Comparison of ENCODE assay signal across 13 cellular contexts in the genomic region with DNA sequence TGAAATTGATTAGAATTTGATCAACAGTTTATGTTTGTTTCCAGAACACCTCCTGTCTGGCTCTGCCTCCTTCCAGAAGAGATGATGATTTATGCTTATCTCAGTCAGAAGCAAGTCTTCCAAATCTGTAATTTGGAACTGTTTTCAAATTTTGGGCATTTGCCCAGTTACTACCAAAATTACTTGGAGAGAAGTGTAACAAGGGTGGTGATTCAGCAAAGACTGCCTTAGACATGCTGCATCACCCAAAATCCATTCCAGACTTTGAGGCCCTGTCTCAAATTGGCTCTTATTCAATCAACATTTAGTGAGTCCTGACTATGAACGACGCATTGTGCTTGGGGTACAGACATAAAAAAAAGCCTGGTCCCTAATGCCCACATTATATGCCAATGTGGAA.
DNase-seq lines count a peak whose midpoint lies in the region; ATAC-seq and TF ChIP-seq lines count a peak whose summit lies in the region.
"Had no signal": no experiment of that assay in that cellular context is flagged by ENCODE, and none has a peak within 500 bp of the region (broad histone marks: within the 10 kb centered on the region; RNA-seq: fewer than 3 reads in every experiment).

No MANE protein-coding gene starts in this region.

- H2AFZ ChIP-seq in GM23338 (0 out of 2 replicates have a peak overlapping the region, but pooled peaks have one; percentile 66), SK-N-SH (ENCODE audit: low read depth) (no peak overlapping the region)

- H3K9me2 ChIP-seq in GM23338 (ENCODE audit: insufficient read depth), result no peaks in the 10 kb centered on the region
- no peaks in the 10 kb centered on the region for H3K9me2 ChIP-seq in SK-N-SH

- intact Hi-C loops in mucosa of descending colon (cut with DNase I, micrococcal nuclease), result no loop called here

- peaks cover 29% of the 10 kb centered on the region for H3K4me1 Mint-ChIP-seq in GM23338
- H3K4me1 Mint-ChIP-seq: activated naive CD4-positive, alpha-beta T cell treated with anti-CD3 and anti-CD28 coated beads, Interleukin-2, amount 50 U/mL, for 24 hours had no signal

- 0 out of 2 replicates have a peak, but pooled peaks cover 3% of the 10 kb centered on the region for H4K20me1 ChIP-seq in GM23338 (replicated peaks; ENCODE audit: insufficient read depth)
- H4K20me1 ChIP-seq in SK-N-SH (ENCODE audit: insufficient read depth), result no peaks in the 10 kb centered on the region

- H3K4me3 Mint-ChIP-seq in GM23338, result no peak overlapping the region
- H3K4me3 Mint-ChIP-seq: activated naive CD4-positive, alpha-beta T cell treated with anti-CD3 and anti-CD28 coated beads, Interleukin-2, amount 50 U/mL, for 24 hours had no signal

- in situ Hi-C loops in KBM-7 (cut with MboI; ENCODE audit: low pct_unique_long_range_greater_than_20kb, low sequenced_read_pairs), result loop anchor here (25.0 kb wide), 1 partner anchor 139 kb away; no protein-coding TSS in a partner anchor

- H3K9ac ChIP-seq in SK-N-SH, result peak overlapping the region; percentile 51; the same call in 1 of the 2 replicates
- peak overlapping the region in 2 of 5 donors; percentile 23 to 52 for H3K9ac ChIP-seq in subcutaneous abdominal adipose tissue (ENCODE audit: low read length in 5 of 5)

- H3K4me3 ChIP-seq in GM23338 (no peak overlapping the region), SK-N-SH (ENCODE audit: low read depth in 2 of 2, low read length in 1 of 2) (no peak overlapping the region; a peak in 1 of 4 replicates), fibroblast of pulmonary artery (replicated peaks; ENCODE audit: low read depth, low read length) (no peak overlapping the region), subcutaneous abdominal adipose tissue (ENCODE audit: low read depth in 1 of 5, low read length in 5 of 5) (no peak overlapping the region), mucosa of descending colon (no peak overlapping the region)
- H3K4me3 ChIP-seq: dorsolateral prefrontal cortex had no signal

- WGBS in SK-N-SH (ENCODE audit: low lambda C conversion rate), result 64% methylated on average over 2 of the region's 2 CpGs

- H3K79me2 ChIP-seq in GM23338 (replicated peaks; ENCODE audit: insufficient read depth) (no peaks in the 10 kb centered on the region), SK-N-SH (ENCODE audit: insufficient read depth) (no peaks in the 10 kb centered on the region)

- TF ChIP-seq RAD21 in SK-N-SH (IDR thresholded peaks at IDR 0.05; ENCODE audit: low read length), result no peak

- H3K4me1 ChIP-seq in GM23338 (ENCODE audit: insufficient read depth) (peaks cover 9% of the 10 kb centered on the region), SK-N-SH (ENCODE audit: control insufficient read depth in 1 of 2, insufficient read depth in 2 of 2, low read depth in 1 of 2, low read length in 1 of 2) (peaks cover 8 to 50% of the 10 kb centered on the region in 2 experiments), subcutaneous abdominal adipose tissue (ENCODE audit: control insufficient read depth in 5 of 5, insufficient read depth in 5 of 5, low read length in 5 of 5) (peaks cover 8 to 49% (median 34%) of the 10 kb centered on the region in 5 donors), mucosa of descending colon (ENCODE audit: low read depth) (peaks cover under 1% of the 10 kb centered on the region)

- no peaks in the 10 kb centered on the region for H3K9me3 ChIP-seq in SK-N-SH
- H3K9me3 ChIP-seq in subcutaneous abdominal adipose tissue (ENCODE audit: control insufficient read depth in 5 of 5, low read length in 5 of 5), result no peaks in the 10 kb centered on the region
- no peaks in the 10 kb centered on the region for H3K9me3 ChIP-seq in mucosa of descending colon

- no peaks in the 10 kb centered on the region for H3K9me3 Mint-ChIP-seq in GM23338
- H3K9me3 Mint-ChIP-seq: activated naive CD4-positive, alpha-beta T cell treated with anti-CD3 and anti-CD28 coated beads, Interleukin-2, amount 50 U/mL, for 24 hours had no signal

- peaks cover 2% of the 10 kb centered on the region for H3K27me3 Mint-ChIP-seq in GM23338 (ENCODE audit: insufficient read depth, low read depth, poor library complexity)
- H3K27me3 Mint-ChIP-seq: activated naive CD4-positive, alpha-beta T cell treated with anti-CD3 and anti-CD28 coated beads, Interleukin-2, amount 50 U/mL, for 24 hours had no signal

- no peaks in the 10 kb centered on the region for H3K36me3 ChIP-seq in GM23338 (ENCODE audit: insufficient read depth)
- H3K36me3 ChIP-seq in SK-N-SH (replicated peaks in 1 of 2; ENCODE audit: control insufficient read depth in 1 of 2, insufficient read depth in 2 of 2, low read length in 1 of 2), result no peaks in the 10 kb centered on the region
- H3K36me3 ChIP-seq in subcutaneous abdominal adipose tissue (ENCODE audit: control insufficient read depth in 5 of 5, insufficient read depth in 5 of 5, low read length in 5 of 5), result no peaks in the 10 kb centered on the region
- H3K36me3 ChIP-seq in mucosa of descending colon (ENCODE audit: low read depth), result no peaks in the 10 kb centered on the region

- CTCF ChIA-PET in SK-N-SH (lab: Yijun Ruan, JAX), result interaction anchor here (1.0 to 1.7 kb wide), 3 partner anchors 15 to 243 kb away, joined by 4 to 8 read pairs (median 5); no protein-coding TSS in a partner anchor

- DNase-seq in GM23338 (ENCODE audit: low spot score) (no peak), SK-N-SH (no peak), fibroblast of pulmonary artery (ENCODE audit: low read depth) (peak; percentile 57), kidney glomerular epithelial cell (lab: John Stamatoyannopoulos, UW) (no peak), pons (ENCODE audit: low spot score) (no peak), KBM-7 (no peak), mucosa of descending colon (no peak)
- DNase-seq: activated CD8-positive, alpha-beta memory T cell treated with anti-CD3 and anti-CD28 coated beads for 24 hours; dorsolateral prefrontal cortex; NCI-H1694 treated with DMSO at 0.1 percent for 48 hours; NK-92 treated with Interleukin-12 subunit alpha and Interleukin-12 subunit beta, amount 100 ng/mL, for 24 hours had no signal

- TF ChIP-seq CTCF in GM23338 (conservative IDR thresholded peaks at IDR 0.05; ENCODE audit: low read depth in 2 of 2), result no peak
- no peak for TF ChIP-seq CTCF in SK-N-SH (IDR thresholded peaks at IDR 0.05)
- TF ChIP-seq CTCF in fibroblast of pulmonary artery (IDR thresholded peaks at IDR 0.05; ENCODE audit: low read length, missing control alignments), result no peak
- TF ChIP-seq CTCF in mucosa of descending colon (IDR thresholded peaks at IDR 0.05), result no peak

- no peaks in the 10 kb centered on the region for H3K36me3 Mint-ChIP-seq in GM23338 (ENCODE audit: low read depth)
- H3K36me3 Mint-ChIP-seq: activated naive CD4-positive, alpha-beta T cell treated with anti-CD3 and anti-CD28 coated beads, Interleukin-2, amount 50 U/mL, for 24 hours had no signal

- no peak overlapping the region for H3K27ac Mint-ChIP-seq in GM23338
- H3K27ac Mint-ChIP-seq: activated naive CD4-positive, alpha-beta T cell treated with anti-CD3 and anti-CD28 coated beads, Interleukin-2, amount 50 U/mL, for 24 hours had no signal

- no peak overlapping the region for H3K27ac ChIP-seq in GM23338 (ENCODE audit: low read depth)
- H3K27ac ChIP-seq in SK-N-SH (ENCODE audit: low read depth in 2 of 2, low read length in 1 of 2), result peak overlapping the region; percentile 53 to 92; a peak in 3 of 4 replicates
- peak overlapping the region; percentile 68 for H3K27ac ChIP-seq in subcutaneous abdominal adipose tissue (ENCODE audit: low read depth, low read length)

- ATAC-seq in GM23338 (no peak), mucosa of descending colon (no peak)

- no peaks in the 10 kb centered on the region for H3F3A ChIP-seq in GM23338 (replicated peaks; ENCODE audit: low read depth)
- H3F3A ChIP-seq in SK-N-SH (replicated peaks; ENCODE audit: insufficient read depth), result peaks cover 36% of the 10 kb centered on the region

- POLR2A ChIA-PET in SK-N-SH (lab: Yijun Ruan, JAX), result no interaction called here

- no peak for TF ChIP-seq EP300 in SK-N-SH (IDR thresholded peaks at IDR 0.05; ENCODE audit: borderline replicate concordance in 1 of 2, low read depth in 1 of 2, low read length in 1 of 2)

- H3K27me3 ChIP-seq in GM23338 (ENCODE audit: insufficient read depth) (no peaks in the 10 kb centered on the region), SK-N-SH (ENCODE audit: insufficient read depth) (no peaks in the 10 kb centered on the region), subcutaneous abdominal adipose tissue (ENCODE audit: control insufficient read depth in 5 of 5, insufficient read depth in 4 of 5, low read length in 5 of 5) (no peaks in the 10 kb centered on the region)
- H3K27me3 ChIP-seq: dorsolateral prefrontal cortex had no signal

- H3K4me2 ChIP-seq in GM23338 (no peak overlapping the region), SK-N-SH (peak overlapping the region; percentile 32; the same call in 1 of the 2 replicates)

TF ChIP-seq in SK-N-SH, 30 proteins besides CTCF, POLR2A, EP300 and RAD21:
- TF ChIP-seq YY1 (IDR thresholded peaks at IDR 0.05; ENCODE audit: low read depth) (no peak), ELF1 (IDR thresholded peaks at IDR 0.05) (no peak), FOXJ3 (CRISPR knock-in tag; IDR thresholded peaks at IDR 0.05) (no peak), RCOR1 (IDR thresholded peaks at IDR 0.05; ENCODE audit: low read length) (no peak), CHD2 (IDR thresholded peaks at IDR 0.05; ENCODE audit: low read length, partially characterized antibody) (no peak)
- TF ChIP-seq, protein P1, sequence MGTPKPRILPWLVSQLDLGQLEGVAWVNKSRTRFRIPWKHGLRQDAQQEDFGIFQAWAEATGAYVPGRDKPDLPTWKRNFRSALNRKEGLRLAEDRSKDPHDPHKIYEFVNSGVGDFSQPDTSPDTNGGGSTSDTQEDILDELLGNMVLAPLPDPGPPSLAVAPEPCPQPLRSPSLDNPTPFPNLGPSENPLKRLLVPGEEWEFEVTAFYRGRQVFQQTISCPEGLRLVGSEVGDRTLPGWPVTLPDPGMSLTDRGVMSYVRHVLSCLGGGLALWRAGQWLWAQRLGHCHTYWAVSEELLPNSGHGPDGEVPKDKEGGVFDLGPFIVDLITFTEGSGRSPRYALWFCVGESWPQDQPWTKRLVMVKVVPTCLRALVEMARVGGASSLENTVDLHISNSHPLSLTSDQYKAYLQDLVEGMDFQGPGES (IDR thresholded peaks at IDR 0.05; ENCODE audit: low read depth, low read length), result no peak
- TF ChIP-seq, protein P2, sequence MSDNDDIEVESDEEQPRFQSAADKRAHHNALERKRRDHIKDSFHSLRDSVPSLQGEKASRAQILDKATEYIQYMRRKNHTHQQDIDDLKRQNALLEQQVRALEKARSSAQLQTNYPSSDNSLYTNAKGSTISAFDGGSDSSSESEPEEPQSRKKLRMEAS (IDR thresholded peaks at IDR 0.05; ENCODE audit: low read depth), result 0 out of 2 replicates have a peak, but pooled peaks have one; percentile 2
